ENCODE assay signal across 22 cellular contexts in genomic region chr17:31412511-31412910, GRCh38. TPM values are rescaled to one million over a fixed set of nuclear protein-coding genes. Genes with fewer than 3 reads are reported as not detected.
"Had no signal": no experiment of that assay in that cellular context is flagged by ENCODE, and none has a peak within 500 bp of the region (broad histone marks: within the 10 kb centered on the region; RNA-seq: fewer than 3 reads in every experiment).

No MANE protein-coding gene starts in this region.

- H3K4me2 ChIP-seq: hepatocyte had no signal

- H3K4me3 ChIP-seq: ascending aorta, hepatocyte, lung had no signal

- ATAC-seq: activated CD8-positive, alpha-beta memory T cell treated with anti-CD3 and anti-CD28 coated beads, Interleukin-2, amount 10 ng/mL, durations not matched to agents 7 days and 5 days; natural killer cell treated with Interleukin-12 subunit alpha and Interleukin-12 subunit beta and Interleukin-15 and Interleukin-18, amount 100 ng/mL, for 72 hours; SK-N-SH treated with all-trans-retinoic acid at 6 μM for 48 hours; stimulated activated naive CD8-positive, alpha-beta T cell treated with anti-CD3 and anti-CD28 coated beads, Interleukin-15, Interleukin-2, amounts not matched to agents 100 U/mL and 50 U/mL, for 24 hours; T-cell had no signal

- H3K27me3 ChIP-seq: ascending aorta, hepatocyte had no signal

- H3K27ac ChIP-seq: ascending aorta, epithelial cell of prostate, hepatocyte had no signal

- H3K36me3 ChIP-seq: ascending aorta had no signal

- H2AFZ ChIP-seq: hepatocyte had no signal

- H3K9me3 ChIP-seq: ascending aorta had no signal

- H3K4me1 ChIP-seq: ascending aorta had no signal

- DNase-seq: activated CD4-positive, alpha-beta memory T cell treated with anti-CD3 and anti-CD28 coated beads, Interleukin-2, amount 10 ng/mL, durations not matched to agents 7 days and 5 days; activated CD4-positive, alpha-beta T cell treated with anti-CD3 and anti-CD28 coated beads for 48 hours; activated CD4-positive, CD25-positive, alpha-beta regulatory T cell; activated CD8-positive, alpha-beta memory T cell treated with anti-CD3 and anti-CD28 coated beads, Interleukin-2, amount 10 ng/mL, durations not matched to agents 7 days and 5 days; activated naive CD4-positive, alpha-beta T cell treated with anti-CD3 and anti-CD28 coated beads, Interleukin-2, amount 10 ng/mL, durations not matched to agents 7 days and 5 days; endodermal cell; foreskin fibroblast; nucleus accumbens; retina; stimulated activated CD4-positive, alpha-beta T cell treated with anti-CD3 and anti-CD28 coated beads, Interleukin-12 subunit alpha, Interleukin-12 subunit beta, amount 100 ng/mL, for 4 hours; stimulated activated CD4-positive, alpha-beta T cell treated with anti-CD3 and anti-CD28 coated beads, Interleukin-1b, Interleukin-23, amount 100 ng/mL, for 48 hours; stimulated activated naive CD8-positive, alpha-beta T cell treated with anti-CD3 and anti-CD28 coated beads, Interleukin-15, Interleukin-2, amounts not matched to agents 100 U/mL and 50 U/mL, for 24 hours; T-cell; trophoblast cell had no signal

RNA-seq across cellular contexts. Expression of gene RAB11FIP4, which starts 21.0 kb away (rescaled TPM):
- total RNA-seq: dermis microvascular lymphatic vessel endothelial cell, glomerular endothelial cell had no signal
